In the genomic region with DNA sequence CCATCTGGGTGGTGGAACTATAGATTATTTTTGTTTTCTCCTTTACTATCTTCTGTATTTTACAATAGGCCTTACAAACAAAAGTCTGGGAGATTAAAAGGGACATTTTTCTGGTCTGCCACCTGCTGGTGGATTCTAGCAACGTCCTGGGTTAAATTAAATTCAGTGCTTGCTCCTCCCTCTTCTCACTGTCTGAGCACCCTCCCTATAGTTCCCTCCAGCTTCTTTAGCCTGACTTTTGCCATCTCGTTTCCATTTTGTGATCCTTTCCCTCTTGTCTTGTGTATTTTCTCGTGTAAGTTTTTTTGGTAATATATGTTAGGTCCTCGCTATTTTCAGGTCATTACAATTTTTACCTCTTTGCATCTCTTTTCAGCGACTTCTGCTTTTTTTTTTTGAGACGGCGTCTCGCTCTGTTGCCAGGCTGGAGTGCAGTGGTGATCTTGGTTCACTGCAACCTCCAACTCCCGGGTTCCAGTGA, we compare ENCODE assay signal across 8 cellular contexts. TPM values are rescaled to one million over a fixed set of nuclear protein-coding genes. Genes with fewer than 3 reads are reported as not detected.
DNase-seq lines count a peak whose midpoint lies in the region; ATAC-seq, FAIRE-seq and TF ChIP-seq lines count a peak whose summit lies in the region.

No MANE protein-coding gene starts in this region.

- no peaks in the 10 kb centered on the region for H3K9me3 ChIP-seq in lower lobe of right lung

- peak; percentile 75 for ATAC-seq in HG03060 (IDR thresholded peaks at IDR 0.05; ENCODE audit: low read depth, unreplicated experiment)
- ATAC-seq in activated CD4-positive, alpha-beta T cell treated with anti-CD3 and anti-CD28 coated beads for 36 hours: peak; percentile 95
- ATAC-seq in lower lobe of right lung: peak; percentile 86 to 88

- peaks cover 30% of the 10 kb centered on the region for H3K36me3 ChIP-seq in lower lobe of right lung

- peaks cover 4% of the 10 kb centered on the region for H3K4me1 Mint-ChIP-seq in activated CD4-positive, alpha-beta T cell treated with anti-CD3 and anti-CD28 coated beads for 36 hours

- H3K27ac ChIP-seq in lower lobe of right lung: no peak overlapping the region

- no peaks in the 10 kb centered on the region for H3K27me3 Mint-ChIP-seq in activated CD4-positive, alpha-beta T cell treated with anti-CD3 and anti-CD28 coated beads for 36 hours

- intact Hi-C loops in activated CD4-positive, alpha-beta T cell treated with anti-CD3 and anti-CD28 coated beads for 36 hours (cut with DNase I, micrococcal nuclease): loop anchor here (1.0 to 5.0 kb wide), 6 partner anchors 53 to 431 kb away; a partner anchor contains a TSS
- intact Hi-C loops in lower lobe of right lung (cut with DNase I): no loop called here

- no peaks in the 10 kb centered on the region for H3K27me3 ChIP-seq in lower lobe of right lung (ENCODE audit: low read depth)

- FAIRE-seq in GM18507 (lab: Jason Lieb, UNC): peak; percentile 89

- H3K4me3 Mint-ChIP-seq in activated CD4-positive, alpha-beta T cell treated with anti-CD3 and anti-CD28 coated beads for 36 hours: no peak overlapping the region

- CTCF ChIA-PET in AG04449 (lab: Yijun Ruan, JAX): interaction anchor here (0.6 to 3.4 kb wide), 28 partner anchors 10 to 431 kb away, joined by 3 to 24 read pairs (median 4); a partner anchor contains a TSS
- CTCF ChIA-PET in activated CD4-positive, alpha-beta T cell treated with anti-CD3 and anti-CD28 coated beads for 36 hours (lab: Charles Lee): interaction anchor here (0.6 to 3.0 kb wide), 14 partner anchors 10 to 1616 kb away, joined by 3 to 16 read pairs (median 5); no protein-coding TSS in a partner anchor

- peaks cover 2% of the 10 kb centered on the region for H3K9me3 Mint-ChIP-seq in activated CD4-positive, alpha-beta T cell treated with anti-CD3 and anti-CD28 coated beads for 36 hours (ENCODE audit: low read depth)

- TF ChIP-seq CTCF in AG04449 (IDR thresholded peaks at IDR 0.05; ENCODE audit: insufficient read depth, low read length, missing control alignments) (peak; percentile 50), lower lobe of right lung (IDR thresholded peaks at IDR 0.05) (peak; percentile 77)

- POLR2A ChIA-PET in AG04449 (lab: Yijun Ruan, JAX): interaction anchor here (1.4 kb wide), 1 partner anchor 16 kb away, joined by 4 read pairs; a partner anchor contains a TSS
- POLR2A ChIA-PET in activated CD4-positive, alpha-beta T cell treated with anti-CD3 and anti-CD28 coated beads for 36 hours (lab: Charles Lee): interaction anchor here (0.9 kb wide), 1 partner anchor 60 kb away, joined by 6 read pairs; a partner anchor contains a TSS

- DNase-seq in AG04449 (ENCODE audit: low read depth, low spot score): no peak
- no peak for DNase-seq in GM18507 (ENCODE audit: extremely low spot score, insufficient read length, low read depth)
- peak; percentile 42 to 47 for DNase-seq in NCI-H446 (lab: John Stamatoyannopoulos, UW)
- DNase-seq in activated CD4-positive, alpha-beta T cell treated with anti-CD3 and anti-CD28 coated beads for 36 hours: peak; percentile 77
- peak; percentile 80 for DNase-seq in dedifferentiated amniotic fluid mesenchymal stem cell (ENCODE audit: extremely low spot score)
- DNase-seq in lower lobe of right lung: no peak
- DNase-seq in stimulated activated CD8-positive, alpha-beta memory T cell treated with anti-CD3 and anti-CD28 coated beads, Interleukin-15, amount 100 ng/mL, for 24 hours (ENCODE audit: low read depth): peak; percentile 31

- H3K4me1 ChIP-seq in lower lobe of right lung: peaks cover 5% of the 10 kb centered on the region

- peaks cover 20% of the 10 kb centered on the region for H3K36me3 Mint-ChIP-seq in activated CD4-positive, alpha-beta T cell treated with anti-CD3 and anti-CD28 coated beads for 36 hours (ENCODE audit: low read depth)

- no peak overlapping the region for H3K27ac Mint-ChIP-seq in activated CD4-positive, alpha-beta T cell treated with anti-CD3 and anti-CD28 coated beads for 36 hours

- H3K4me3 ChIP-seq in AG04449 (ENCODE audit: low read depth, low read length): no peak overlapping the region
- peak overlapping the region; percentile 27 for H3K4me3 ChIP-seq in lower lobe of right lung

RNA-seq across cellular contexts. Expression of a gene that starts 16.1 kb away (rescaled TPM):
- total RNA-seq in activated CD4-positive, alpha-beta T cell treated with anti-CD3 and anti-CD28 coated beads for 36 hours: 1 to 10 TPM; 7.5 to 8.3 TPM
- 5.6 TPM for total RNA-seq in lower lobe of right lung

RNA-seq across cellular contexts. Expression of a gene that starts 16.5 kb away (rescaled TPM):
- total RNA-seq in activated CD4-positive, alpha-beta T cell treated with anti-CD3 and anti-CD28 coated beads for 36 hours: 10 to 100 TPM; 53.3 to 56.2 TPM
- total RNA-seq in lower lobe of right lung: 64.7 TPM

Comparison
In these comparisons a context has a peak if more than half of its experiments do, and no peak if none do; other contexts are left out.
1. DNase-seq: peak in NCI-H446 (2 of 2), activated CD4-positive, alpha-beta T cell treated with anti-CD3 and anti-CD28 coated beads for 36 hours (single experiment), dedifferentiated amniotic fluid mesenchymal stem cell (single experiment) and stimulated activated CD8-positive, alpha-beta memory T cell treated with anti-CD3 and anti-CD28 coated beads, Interleukin-15, amount 100 ng/mL, for 24 hours (single experiment); none in AG04449 (single experiment), GM18507 (single experiment) and lower lobe of right lung (single experiment).
2. Peak in every context shown above with its lines, with median percentiles within 50 percentile points of each other: ATAC-seq.